ENCODE assay signal across 29 cellular contexts in the genomic region with DNA sequence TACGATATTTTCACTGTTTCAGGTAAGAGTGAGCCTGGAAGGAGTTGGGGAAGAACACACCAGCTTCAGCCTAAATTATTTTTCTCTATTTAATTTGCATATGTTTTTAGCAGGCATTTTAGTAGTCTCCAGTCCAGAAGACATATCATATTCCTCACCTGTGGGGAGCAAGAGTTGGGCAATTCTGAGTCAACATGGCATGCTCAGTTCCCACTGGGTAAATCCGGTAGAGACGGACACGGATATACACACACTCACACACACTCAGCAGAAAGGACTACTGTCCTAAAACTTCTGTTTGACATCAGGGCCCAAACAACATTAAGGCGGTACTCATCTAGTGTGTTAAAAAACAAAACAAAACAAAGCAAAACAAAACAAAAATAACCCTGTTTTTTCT.
"Had no signal": no experiment of that assay in that cellular context is flagged by ENCODE, and none has a peak within 500 bp of the region (broad histone marks: within the 10 kb centered on the region; RNA-seq: fewer than 3 reads in every experiment).

No MANE protein-coding gene starts in this region.

- H3K36me3 ChIP-seq: ovary, right lobe of liver, sigmoid colon, stomach, tibial artery, transverse colon, upper lobe of right lung, uterus had no signal

- H3K9me3 ChIP-seq: ovary, psoas muscle, right lobe of liver, sigmoid colon, stomach, testis, tibial artery, transverse colon, upper lobe of right lung, uterus had no signal

- H3K27ac Mint-ChIP-seq: naive thymus-derived CD8-positive, alpha-beta T cell; natural killer cell treated with Interleukin-12 subunit alpha and Interleukin-12 subunit beta and Interleukin-15 and Interleukin-18, amount 100 ng/mL, for 72 hours; nephron progenitor cell; progenitor cell of endocrine pancreas; stimulated activated effector memory CD8-positive, alpha-beta T cell treated with anti-CD3 and anti-CD28 coated beads, Interleukin-12 subunit alpha, Interleukin-12 subunit beta, amount 100 ng/mL, for 72 hours; stimulated activated naive B cell treated with anti-CD40 and anti-IgM and Interleukin-4, amounts not matched to agents 10 μg/mL and 1 μg/mL and 100 μg/mL, for 72 hours; stimulated activated naive CD8-positive, alpha-beta T cell treated with anti-CD3 and anti-CD28 coated beads, Interleukin-15, Interleukin-2, amounts not matched to agents 100 ng/mL and 50 ng/mL, for 24 hours; type B pancreatic cell had no signal

- ATAC-seq: naive thymus-derived CD8-positive, alpha-beta T cell; natural killer cell treated with Interleukin-12 subunit alpha and Interleukin-12 subunit beta and Interleukin-15 and Interleukin-18, amount 100 ng/mL, for 72 hours; psoas muscle; right cardiac atrium; right lobe of liver; stimulated activated effector memory CD8-positive, alpha-beta T cell treated with anti-CD3 and anti-CD28 coated beads, Interleukin-12 subunit alpha, Interleukin-12 subunit beta, amount 100 ng/mL, for 72 hours; stimulated activated naive B cell treated with anti-CD40 and anti-IgM and Interleukin-4, amounts not matched to agents 10 μg/mL and 1 μg/mL and 100 μg/mL, for 72 hours; upper lobe of right lung had no signal

- FAIRE-seq: small intestine had no signal

- H3K36me3 Mint-ChIP-seq: naive thymus-derived CD8-positive, alpha-beta T cell; natural killer cell treated with Interleukin-12 subunit alpha and Interleukin-12 subunit beta and Interleukin-15 and Interleukin-18, amount 100 ng/mL, for 72 hours; stimulated activated effector memory CD8-positive, alpha-beta T cell treated with anti-CD3 and anti-CD28 coated beads, Interleukin-12 subunit alpha, Interleukin-12 subunit beta, amount 100 ng/mL, for 72 hours; stimulated activated naive B cell treated with anti-CD40 and anti-IgM and Interleukin-4, amounts not matched to agents 10 μg/mL and 1 μg/mL and 100 μg/mL, for 72 hours; type B pancreatic cell had no signal

- DNase-seq: naive thymus-derived CD8-positive, alpha-beta T cell; nephron progenitor cell; occipital lobe; ovary; posterior cingulate gyrus; psoas muscle; right cardiac atrium; right lobe of liver; sigmoid colon; small intestine; stimulated activated CD4-positive, alpha-beta T cell treated with anti-CD3 and anti-CD28 coated beads, Interleukin-15, amount 100 ng/mL, for 24 hours; stimulated activated CD4-positive, alpha-beta T cell treated with anti-CD3 and anti-CD28 coated beads, Interleukin-2, amount 100 ng/mL, for 24 hours; stimulated activated CD4-positive, alpha-beta T cell treated with anti-CD3 and anti-CD28 coated beads, Interleukin-2, amount 100 ng/mL, for 48 hours; stimulated activated CD4-positive, alpha-beta T cell treated with anti-CD3 and anti-CD28 coated beads, Interleukin-4, amount 100 ng/mL, for 24 hours; stimulated activated naive B cell treated with anti-CD40 and anti-IgM and Interleukin-4, amounts not matched to agents 10 μg/mL and 1 μg/mL and 100 μg/mL, for 72 hours; stimulated activated naive CD4-positive, alpha-beta T cell treated with Interleukin-2 at 50 U/mL for 16 hours; stomach; testis; tibial artery; transverse colon; upper lobe of right lung; uterus had no signal

- H2AFZ ChIP-seq: parathyroid adenoma had no signal

- H3K4me3 Mint-ChIP-seq: naive thymus-derived CD8-positive, alpha-beta T cell; natural killer cell treated with Interleukin-12 subunit alpha and Interleukin-12 subunit beta and Interleukin-15 and Interleukin-18, amount 100 ng/mL, for 72 hours; nephron progenitor cell; neural crest cell; stimulated activated effector memory CD8-positive, alpha-beta T cell treated with anti-CD3 and anti-CD28 coated beads, Interleukin-12 subunit alpha, Interleukin-12 subunit beta, amount 100 ng/mL, for 72 hours; stimulated activated naive B cell treated with anti-CD40 and anti-IgM and Interleukin-4, amounts not matched to agents 10 μg/mL and 1 μg/mL and 100 μg/mL, for 72 hours; stimulated activated naive CD8-positive, alpha-beta T cell treated with anti-CD3 and anti-CD28 coated beads, Interleukin-15, Interleukin-2, amounts not matched to agents 100 ng/mL and 50 ng/mL, for 24 hours; type B pancreatic cell had no signal

- H3K9me3 Mint-ChIP-seq: naive thymus-derived CD8-positive, alpha-beta T cell; natural killer cell treated with Interleukin-12 subunit alpha and Interleukin-12 subunit beta and Interleukin-15 and Interleukin-18, amount 100 ng/mL, for 72 hours; stimulated activated effector memory CD8-positive, alpha-beta T cell treated with anti-CD3 and anti-CD28 coated beads, Interleukin-12 subunit alpha, Interleukin-12 subunit beta, amount 100 ng/mL, for 72 hours; stimulated activated naive B cell treated with anti-CD40 and anti-IgM and Interleukin-4, amounts not matched to agents 10 μg/mL and 1 μg/mL and 100 μg/mL, for 72 hours; stimulated activated naive CD8-positive, alpha-beta T cell treated with anti-CD3 and anti-CD28 coated beads, Interleukin-15, Interleukin-2, amounts not matched to agents 100 ng/mL and 50 ng/mL, for 24 hours; type B pancreatic cell had no signal

- H3K4me1 Mint-ChIP-seq: stimulated activated effector memory CD8-positive, alpha-beta T cell treated with anti-CD3 and anti-CD28 coated beads, Interleukin-12 subunit alpha, Interleukin-12 subunit beta, amount 100 ng/mL, for 72 hours; stimulated activated naive B cell treated with anti-CD40 and anti-IgM and Interleukin-4, amounts not matched to agents 10 μg/mL and 1 μg/mL and 100 μg/mL, for 72 hours had no signal

- H3K27me3 Mint-ChIP-seq: progenitor cell of endocrine pancreas; stimulated activated naive CD8-positive, alpha-beta T cell treated with anti-CD3 and anti-CD28 coated beads, Interleukin-15, Interleukin-2, amounts not matched to agents 100 ng/mL and 50 ng/mL, for 24 hours; type B pancreatic cell had no signal

- H3K27me3 ChIP-seq: ovary, sigmoid colon, testis, tibial artery, transverse colon, upper lobe of right lung had no signal

- H3K9ac ChIP-seq: parathyroid adenoma had no signal

- H3K4me1 ChIP-seq: parathyroid adenoma, psoas muscle, right lobe of liver, sigmoid colon, stomach, testis, tibial artery, transverse colon, upper lobe of right lung, uterus had no signal

- H3K79me2 ChIP-seq: parathyroid adenoma had no signal

- H3K4me3 ChIP-seq: ovary, psoas muscle, right lobe of liver, sigmoid colon, stomach, testis, tibial artery, transverse colon, upper lobe of right lung, uterus had no signal

- H3K27ac ChIP-seq: ovary, parathyroid adenoma, psoas muscle, right lobe of liver, sigmoid colon, stomach, testis, tibial artery, transverse colon, upper lobe of right lung, uterus had no signal
